12 cellular contexts compared by ENCODE assay signal in genomic region chr6:118316796-118317384, GRCh38.
DNase-seq lines count a peak whose midpoint lies in the region; ATAC-seq lines count a peak whose summit lies in the region.
"Had no signal": no experiment of that assay in that cellular context is flagged by ENCODE, and none has a peak within 500 bp of the region (broad histone marks: within the 10 kb centered on the region; RNA-seq: fewer than 3 reads in every experiment).

No MANE protein-coding gene starts in this region.

- H3K9me3 ChIP-seq in adipocyte (ENCODE audit: control insufficient read depth, low read length) (no peaks in the 10 kb centered on the region), muscle layer of colon (ENCODE audit: low read length) (no peaks in the 10 kb centered on the region), aorta (ENCODE audit: control insufficient read depth, low read length) (no peaks in the 10 kb centered on the region)
- H3K9me3 ChIP-seq: adrenal gland had no signal

- 22 to 27% methylated on average over 6 of the region's 6 CpGs for WGBS in aorta, 2 donors

- ATAC-seq in GM19463 (IDR thresholded peaks at IDR 0.05; ENCODE audit: unreplicated experiment), result peak; percentile 76
- ATAC-seq in aorta (ENCODE audit: low FRiP score), result peak; percentile 30
- ATAC-seq: stimulated activated effector memory CD8-positive, alpha-beta T cell treated with anti-CD3 and anti-CD28 coated beads, Interleukin-12 subunit alpha, Interleukin-12 subunit beta, amount 100 ng/mL, for 72 hours had no signal

- peaks cover 31% of the 10 kb centered on the region for H3K4me1 ChIP-seq in adipocyte (ENCODE audit: control insufficient read depth, insufficient read depth, low read length)
- peaks cover 69% of the 10 kb centered on the region for H3K4me1 ChIP-seq in muscle layer of colon (ENCODE audit: insufficient read depth, low read length)
- peaks cover 2 to 6% of the 10 kb centered on the region in 2 donors for H3K4me1 ChIP-seq in aorta (ENCODE audit: control insufficient read depth in 1 of 2, insufficient read depth in 2 of 2, low read length in 2 of 2)

- H3K36me3 ChIP-seq in adipocyte (ENCODE audit: control insufficient read depth, insufficient read depth, low read length, severe bottlenecking) (no peaks in the 10 kb centered on the region), muscle layer of colon (ENCODE audit: insufficient read depth, low read length) (no peaks in the 10 kb centered on the region), aorta (ENCODE audit: control insufficient read depth in 1 of 2, insufficient read depth in 2 of 2, low read length in 1 of 2) (no peaks in the 10 kb centered on the region)
- H3K36me3 ChIP-seq: adrenal gland had no signal

- no peak for DNase-seq in adipocyte (ENCODE audit: low read depth)
- DNase-seq in aorta, result no peak
- no peak for DNase-seq in activated naive CD4-positive, alpha-beta T cell treated with Interleukin-2 at 50 U/mL for 16 hours
- DNase-seq in AG20443 (ENCODE audit: low spot score), result no peak
- DNase-seq in NCI-H524 treated with DMSO at 0.1 percent for 48 hours (lab: John Stamatoyannopoulos, UW), result no peak
- DNase-seq: adrenal gland; CD4-positive, alpha-beta memory T cell; stimulated activated CD4-positive, alpha-beta T cell treated with anti-CD3 and anti-CD28 coated beads, Interleukin-2, amount 100 ng/mL, for 48 hours had no signal

- H3K9ac ChIP-seq in adipocyte (ENCODE audit: low read length), result peak overlapping the region; percentile 35
- no peak overlapping the region for H3K9ac ChIP-seq in muscle layer of colon (ENCODE audit: low read length)

- peak overlapping the region; percentile 35 for H3K27ac ChIP-seq in muscle layer of colon (ENCODE audit: low read depth, low read length)
- H3K27ac ChIP-seq in aorta (ENCODE audit: low read depth in 1 of 2, low read length in 2 of 2), result peak overlapping the region; percentile 95 to 97
- H3K27ac ChIP-seq: VCaP had no signal

- H3K27me3 ChIP-seq in adipocyte (replicated peaks; ENCODE audit: control insufficient read depth, insufficient read depth, low read length) (no peaks in the 10 kb centered on the region), muscle layer of colon (ENCODE audit: control insufficient read depth in 1 of 2, insufficient read depth in 2 of 2, low read length in 2 of 2) (no peaks in the 10 kb centered on the region), aorta (ENCODE audit: control insufficient read depth in 1 of 2, insufficient read depth in 2 of 2, low read length in 1 of 2) (no peaks in the 10 kb centered on the region)
- H3K27me3 ChIP-seq: adrenal gland had no signal

- H3K4me3 ChIP-seq in adipocyte (ENCODE audit: low read length), result peak overlapping the region; percentile 58
- H3K4me3 ChIP-seq in muscle layer of colon (ENCODE audit: low read depth in 1 of 2, low read length in 2 of 2), result peak overlapping the region in 1 of 2 donors; percentile 4
- H3K4me3 ChIP-seq in aorta (ENCODE audit: low read length in 2 of 2), result no peak overlapping the region
- H3K4me3 ChIP-seq: adrenal gland had no signal

- intact Hi-C loops in aorta (cut with DNase I), result loop anchor here in 1 of 2 donors (1.0 kb wide), 1 partner anchor 21 kb away; no protein-coding TSS in a partner anchor
